Comparison of ENCODE assay signal across 1 cellular context in the genomic region with DNA sequence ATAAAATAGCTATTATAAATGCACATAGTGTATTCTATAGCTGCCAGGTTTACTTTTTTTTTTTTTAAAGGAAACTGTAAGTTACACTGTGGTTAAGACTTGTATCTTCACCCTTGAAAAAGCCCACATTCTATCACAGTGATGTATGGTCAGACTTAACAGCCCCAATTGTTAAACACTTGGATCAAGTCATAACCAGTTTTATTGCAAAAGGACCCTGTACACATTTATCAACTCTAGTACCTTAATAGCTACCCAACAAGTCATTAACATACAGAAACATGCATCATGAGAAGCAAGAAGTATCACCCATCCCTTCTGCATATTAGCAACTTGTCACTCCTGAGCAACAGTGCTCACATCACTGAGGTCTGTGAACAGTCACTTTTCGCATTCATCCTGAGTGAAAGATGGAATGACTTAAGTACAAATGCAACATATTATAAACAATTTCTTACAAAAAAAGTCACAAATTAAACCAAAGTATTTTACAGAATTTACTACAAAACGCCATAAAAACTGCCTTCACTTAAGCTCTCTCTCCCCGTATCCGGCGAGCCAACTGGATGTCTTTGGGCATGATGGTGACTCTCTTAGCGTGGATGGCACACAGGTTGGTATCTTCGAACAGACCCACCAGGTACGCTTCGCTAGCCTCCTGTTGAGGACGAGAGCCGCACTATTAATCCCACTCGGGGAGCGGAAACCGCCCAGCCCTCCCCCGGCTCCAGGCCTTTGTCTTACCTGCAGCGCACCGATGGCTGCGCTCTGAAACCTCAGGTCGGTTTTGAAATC.
A peak's percentile ranks its signal among the peaks of the same experiment; 100 is the strongest.
TF ChIP-seq lines count a peak whose summit lies in the region.

No MANE protein-coding gene starts in this region.

TF ChIP-seq in A549, 52 proteins besides CTCF, POLR2A, EP300 and RAD21:
- peak; percentile 18; the same call in 1 of the 2 replicates for TF ChIP-seq HOXA7 (CRISPR knock-in tag; IDR thresholded peaks at IDR 0.05)
TF ChIP-seq in A549: peak in this region for 1; not testable (repeated sequence) for 51.
